8 cellular contexts compared by ENCODE assay signal in the genomic region with DNA sequence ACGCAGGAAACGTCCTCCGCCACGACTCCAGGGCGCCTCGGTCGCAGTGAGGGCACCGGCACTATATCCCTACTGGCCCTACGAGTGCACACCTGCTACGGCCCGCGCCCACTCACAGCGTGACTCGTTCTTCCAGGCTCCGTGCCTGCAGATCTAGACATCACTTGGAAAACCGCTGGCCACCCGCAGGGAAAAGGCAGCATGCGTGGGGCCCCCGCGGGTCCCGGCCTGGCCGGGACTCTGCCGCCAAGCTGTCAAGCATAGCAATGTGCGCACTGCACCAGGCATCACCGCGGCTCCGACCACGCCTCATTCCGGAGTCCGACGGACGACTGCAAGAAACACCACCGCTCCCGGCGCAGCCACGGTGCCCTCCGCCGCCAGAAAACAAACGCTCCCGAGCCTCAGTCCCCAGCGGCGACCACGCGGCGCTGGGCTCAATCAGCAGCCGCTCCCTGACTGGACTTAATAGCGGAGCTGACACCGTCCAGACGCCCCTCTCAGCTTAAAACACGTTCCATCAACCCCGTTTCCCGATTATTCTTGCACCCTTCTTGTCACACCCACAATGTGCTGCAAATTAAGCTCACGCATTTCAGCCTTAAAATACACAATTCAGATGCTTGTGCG. TPM values are rescaled to one million over a fixed set of nuclear protein-coding genes. Genes with fewer than 3 reads are reported as not detected.
DNase-seq lines count a peak whose midpoint lies in the region; ATAC-seq and TF ChIP-seq lines count a peak whose summit lies in the region.

No MANE protein-coding gene starts in this region.

- H3K4me2 ChIP-seq in mesenchymal stem cell (ENCODE audit: low read length, poor library complexity, severe bottlenecking): peak overlapping the region; percentile 90

- no peak overlapping the region for H2BK5ac ChIP-seq in mesenchymal stem cell (ENCODE audit: low read depth, low read length, poor library complexity, severe bottlenecking)

- TF ChIP-seq CTCF in WTC11 (IDR thresholded peaks at IDR 0.05): no peak

- H3K36me3 ChIP-seq in effector memory CD4-positive, alpha-beta T cell (ENCODE audit: control insufficient read depth, insufficient read depth, low read length): no peaks in the 10 kb centered on the region
- H3K36me3 ChIP-seq in mesenchymal stem cell (ENCODE audit: control insufficient read depth in 1 of 2, insufficient read depth in 2 of 2, low read depth in 1 of 2, low read length in 2 of 2): no peaks in the 10 kb centered on the region

- H3K27me3 Mint-ChIP-seq in IgD-negative memory B cell: peaks cover 17% of the 10 kb centered on the region
- H3K27me3 Mint-ChIP-seq in WTC11 (ENCODE audit: low read depth): peaks cover 42% of the 10 kb centered on the region
- peaks cover 18% of the 10 kb centered on the region for H3K27me3 Mint-ChIP-seq in stimulated activated naive CD8-positive, alpha-beta T cell treated with anti-CD3 and anti-CD28 coated beads, Interleukin-15, amount 100 ng/mL, for 72 hours

- H3K14ac ChIP-seq in mesenchymal stem cell (ENCODE audit: low read length in 2 of 2): no peak overlapping the region

- H3K27ac Mint-ChIP-seq in IgD-negative memory B cell (peak overlapping the region in 1 of 3 donors; percentile 6), WTC11 (peak overlapping the region; percentile 77; the same call in 1 of the 2 replicates)
- H3K27ac Mint-ChIP-seq in stimulated activated naive CD8-positive, alpha-beta T cell treated with anti-CD3 and anti-CD28 coated beads, Interleukin-15, amount 100 ng/mL, for 72 hours: peak overlapping the region; percentile 7 to 80

- no peaks in the 10 kb centered on the region for H3K36me3 Mint-ChIP-seq in IgD-negative memory B cell
- no peaks in the 10 kb centered on the region for H3K36me3 Mint-ChIP-seq in WTC11

- no peaks in the 10 kb centered on the region for H3K9me3 ChIP-seq in effector memory CD4-positive, alpha-beta T cell (ENCODE audit: control insufficient read depth, low read length)
- H3K9me3 ChIP-seq in mesenchymal stem cell (ENCODE audit: control insufficient read depth, low read length): no peaks in the 10 kb centered on the region

- no peak overlapping the region for H4K91ac ChIP-seq in mesenchymal stem cell (ENCODE audit: low read length)

- H2BK120ac ChIP-seq in mesenchymal stem cell (ENCODE audit: low read depth, low read length): no peak overlapping the region

- H3K4ac ChIP-seq in mesenchymal stem cell (ENCODE audit: low read depth in 1 of 2, low read length in 2 of 2): no peak overlapping the region

- DNase-seq in ELR (ENCODE audit: low read depth) (peak; percentile 70), WTC11 (ENCODE audit: low spot score) (peak; percentile 63), mesenchymal stem cell (peak; percentile 60)
- DNase-seq in effector memory CD4-positive, alpha-beta T cell: no peak
- DNase-seq in stimulated activated naive CD8-positive, alpha-beta T cell treated with anti-CD3 and anti-CD28 coated beads, Interleukin-15, amount 100 ng/mL, for 72 hours: peak; percentile 35 to 43

- peak overlapping the region; percentile 86 for H3K9ac ChIP-seq in mesenchymal stem cell (ENCODE audit: low read length)

- no peak overlapping the region for H2BK12ac ChIP-seq in mesenchymal stem cell (ENCODE audit: low read length in 2 of 2)

- H3K18ac ChIP-seq in mesenchymal stem cell (ENCODE audit: low read depth in 1 of 2, low read length in 2 of 2): peak overlapping the region in 1 of 2 experiments; percentile 46

- peaks cover 4% of the 10 kb centered on the region for H3K79me1 ChIP-seq in mesenchymal stem cell (replicated peaks; ENCODE audit: low read length, poor library complexity, severe bottlenecking)

- H3K27ac ChIP-seq in effector memory CD4-positive, alpha-beta T cell (ENCODE audit: insufficient read depth, low read length, poor library complexity, severe bottlenecking): no peak overlapping the region
- H3K27ac ChIP-seq in mesenchymal stem cell (ENCODE audit: low read length, poor library complexity, severe bottlenecking): peak overlapping the region; percentile 1

- H3K4me3 Mint-ChIP-seq in IgD-negative memory B cell: peak overlapping the region; percentile 90 to 98 (median 95)
- peak overlapping the region; percentile 99 for H3K4me3 Mint-ChIP-seq in WTC11
- H3K4me3 Mint-ChIP-seq in stimulated activated naive CD8-positive, alpha-beta T cell treated with anti-CD3 and anti-CD28 coated beads, Interleukin-15, amount 100 ng/mL, for 72 hours: peak overlapping the region; percentile 91 to 93

- no peaks in the 10 kb centered on the region for H3K27me3 ChIP-seq in effector memory CD4-positive, alpha-beta T cell (replicated peaks; ENCODE audit: control insufficient read depth, insufficient read depth, low read length, poor library complexity, severe bottlenecking)
- H3K27me3 ChIP-seq in mesenchymal stem cell (ENCODE audit: control insufficient read depth in 1 of 2, insufficient read depth in 1 of 2, low read length in 2 of 2): no peaks in the 10 kb centered on the region

- POLR2A ChIA-PET in WTC11 (lab: Charles Lee): interaction anchor here (0.9 to 1.0 kb wide), 2 partner anchors 15 to 141 kb away, joined by 3 read pairs; no protein-coding TSS in a partner anchor

- ATAC-seq in GM21529 (IDR thresholded peaks at IDR 0.05; ENCODE audit: unreplicated experiment) (peak; percentile 48), WTC11 (peak; percentile 36), GM18873 (IDR thresholded peaks at IDR 0.05; ENCODE audit: low FRiP score, unreplicated experiment) (no peak)
- peak; percentile 74 for ATAC-seq in stimulated activated naive CD8-positive, alpha-beta T cell treated with anti-CD3 and anti-CD28 coated beads, Interleukin-15, amount 100 ng/mL, for 72 hours

- H2AFZ ChIP-seq in mesenchymal stem cell (ENCODE audit: low read depth, low read length): peak overlapping the region; percentile 29

- H3K23ac ChIP-seq in mesenchymal stem cell (ENCODE audit: low read length in 2 of 2): peak overlapping the region in 1 of 2 experiments; percentile 16

- H3K4me1 ChIP-seq in effector memory CD4-positive, alpha-beta T cell (ENCODE audit: control insufficient read depth, insufficient read depth, low read length, poor library complexity, severe bottlenecking): no peaks in the 10 kb centered on the region
- H3K4me1 ChIP-seq in mesenchymal stem cell (ENCODE audit: control insufficient read depth, insufficient read depth, low read depth, low read length): peaks cover 5% of the 10 kb centered on the region

- H2BK15ac ChIP-seq in mesenchymal stem cell (ENCODE audit: low read depth, poor library complexity, severe bottlenecking): no peak overlapping the region

- H3K9me3 Mint-ChIP-seq in IgD-negative memory B cell (peaks cover 0 to 4% (median 0%) of the 10 kb centered on the region in 3 donors), WTC11 (no peaks in the 10 kb centered on the region)
- H3K9me3 Mint-ChIP-seq in stimulated activated naive CD8-positive, alpha-beta T cell treated with anti-CD3 and anti-CD28 coated beads, Interleukin-15, amount 100 ng/mL, for 72 hours: no peaks in the 10 kb centered on the region

- H2AK5ac ChIP-seq in mesenchymal stem cell (ENCODE audit: low read length, severe bottlenecking): no peak overlapping the region

- CTCF ChIA-PET in WTC11 (lab: Charles Lee): interaction anchor here (0.6 to 1.3 kb wide), 3 partner anchors 24 to 60 kb away, joined by 3 to 4 read pairs (median 3); partner anchors contain the start of gene TUBGCP5

- peak overlapping the region; percentile 90 for H3K4me3 ChIP-seq in effector memory CD4-positive, alpha-beta T cell (ENCODE audit: insufficient read depth, low read depth, low read length, poor library complexity, severe bottlenecking)
- peak overlapping the region; percentile 88 to 100 for H3K4me3 ChIP-seq in mesenchymal stem cell (ENCODE audit: insufficient read depth in 1 of 2, low read depth in 1 of 2, low read length in 2 of 2)

- under 1% methylated on average over 54 of the region's 54 CpGs for WGBS in mesenchymal stem cell

- no peak overlapping the region for H4K8ac ChIP-seq in mesenchymal stem cell (ENCODE audit: low read length)

- H3K4me1 Mint-ChIP-seq in IgD-negative memory B cell (peaks cover 8 to 17% (median 13%) of the 10 kb centered on the region in 3 donors), WTC11 (peaks cover 12% of the 10 kb centered on the region)
- peaks cover 16% of the 10 kb centered on the region for H3K4me1 Mint-ChIP-seq in stimulated activated naive CD8-positive, alpha-beta T cell treated with anti-CD3 and anti-CD28 coated beads, Interleukin-15, amount 100 ng/mL, for 72 hours

TF ChIP-seq in WTC11, 78 proteins besides CTCF, POLR2A, EP300 and RAD21:
- TF ChIP-seq TP53 (CRISPR knock-in tag; IDR thresholded peaks at IDR 0.05) (no peak), MAX (CRISPR knock-in tag; IDR thresholded peaks at IDR 0.05) (peak; percentile 6; the same call in 1 of the 2 replicates)

RNA-seq across cellular contexts. Expression of gene CYFIP1, which starts 1.0 kb away (rescaled TPM):
- 12.5 TPM for polyA plus RNA-seq in IgD-negative memory B cell
- 79.2 to 85.7 TPM (median 80.0 TPM) in 3 replicates for total RNA-seq in WTC11 (2021)
- 42.1 TPM for polyA plus RNA-seq in mesenchymal stem cell (2013, experiment 1 of 2)
- polyA plus RNA-seq in mesenchymal stem cell (2013, experiment 2 of 2): 39.2 TPM

Comparison
In these comparisons a context has a peak if more than half of its experiments do, and no peak if none do; other contexts are left out.
1. DNase-seq: peak in ELR (single experiment), WTC11 (single experiment), mesenchymal stem cell (single experiment) and stimulated activated naive CD8-positive, alpha-beta T cell treated with anti-CD3 and anti-CD28 coated beads, Interleukin-15, amount 100 ng/mL, for 72 hours (2 of 2); none in effector memory CD4-positive, alpha-beta T cell (0 of 3).
2. Peak in every context shown above with its lines, with median percentiles within 50 percentile points of each other: H3K4me3 Mint-ChIP-seq.